8 cellular contexts compared by ENCODE assay signal in genomic region chr3:30688776-30689175, GRCh38.
DNase-seq lines count a peak whose midpoint lies in the region; ATAC-seq and TF ChIP-seq lines count a peak whose summit lies in the region.

No MANE protein-coding gene starts in this region.

- peaks cover 97% of the 10 kb centered on the region for H3K4me1 Mint-ChIP-seq in activated naive CD4-positive, alpha-beta T cell treated with anti-CD3 and anti-CD28 coated beads, Interleukin-2, amount 50 U/mL, for 24 hours
- H3K4me1 Mint-ChIP-seq in central memory CD8-positive, alpha-beta T cell: peaks cover 68% of the 10 kb centered on the region
- peaks cover 27% of the 10 kb centered on the region for H3K4me1 Mint-ChIP-seq in mesothelial cell of epicardium

- no peaks in the 10 kb centered on the region for H3K27me3 ChIP-seq in upper lobe of left lung

- H3K36me3 ChIP-seq in upper lobe of left lung: peaks cover 18 to 83% (median 24%) of the 10 kb centered on the region in 4 donors

- H3K27ac ChIP-seq in upper lobe of left lung: peak overlapping the region; percentile 49 to 80 (median 68)

- peak overlapping the region; percentile 99 for H3K27ac Mint-ChIP-seq in activated naive CD4-positive, alpha-beta T cell treated with anti-CD3 and anti-CD28 coated beads, Interleukin-2, amount 50 U/mL, for 24 hours
- peak overlapping the region; percentile 93 for H3K27ac Mint-ChIP-seq in central memory CD8-positive, alpha-beta T cell (ENCODE audit: low read depth)
- peak overlapping the region; percentile 81 for H3K27ac Mint-ChIP-seq in mesothelial cell of epicardium

- no peaks in the 10 kb centered on the region for H3K27me3 Mint-ChIP-seq in activated naive CD4-positive, alpha-beta T cell treated with anti-CD3 and anti-CD28 coated beads, Interleukin-2, amount 50 U/mL, for 24 hours
- H3K27me3 Mint-ChIP-seq in central memory CD8-positive, alpha-beta T cell: no peaks in the 10 kb centered on the region
- H3K27me3 Mint-ChIP-seq in mesothelial cell of epicardium (ENCODE audit: low read depth): no peaks in the 10 kb centered on the region

- no peaks in the 10 kb centered on the region for H3K9me3 Mint-ChIP-seq in activated naive CD4-positive, alpha-beta T cell treated with anti-CD3 and anti-CD28 coated beads, Interleukin-2, amount 50 U/mL, for 24 hours
- no peaks in the 10 kb centered on the region for H3K9me3 Mint-ChIP-seq in central memory CD8-positive, alpha-beta T cell
- H3K9me3 Mint-ChIP-seq in mesothelial cell of epicardium: no peaks in the 10 kb centered on the region

- ATAC-seq in central memory CD8-positive, alpha-beta T cell (replicated peaks; ENCODE audit: extremely low read depth, poor library complexity, severe bottlenecking): no peak
- ATAC-seq in upper lobe of left lung (ENCODE audit: low FRiP score in 2 of 2) (no peak), GM18858 (IDR thresholded peaks at IDR 0.05; ENCODE audit: unreplicated experiment) (no peak)

- H3K4me3 Mint-ChIP-seq in activated naive CD4-positive, alpha-beta T cell treated with anti-CD3 and anti-CD28 coated beads, Interleukin-2, amount 50 U/mL, for 24 hours: peak overlapping the region; percentile 86
- no peak overlapping the region for H3K4me3 Mint-ChIP-seq in central memory CD8-positive, alpha-beta T cell
- no peak overlapping the region for H3K4me3 Mint-ChIP-seq in mesothelial cell of epicardium

- no peak for DNase-seq in activated naive CD4-positive, alpha-beta T cell treated with anti-CD3 and anti-CD28 coated beads, Interleukin-2, amount 50 U/mL, for 16 hours
- DNase-seq in central memory CD8-positive, alpha-beta T cell (ENCODE audit: low spot score in 2 of 2): no peak
- DNase-seq in mesothelial cell of epicardium (ENCODE audit: low spot score in 2 of 2, unreplicated experiment in 2 of 2): no peak
- no peak for DNase-seq in upper lobe of left lung
- no peak for DNase-seq in D341Med (ENCODE audit: low spot score)
- DNase-seq in NCI-H526 treated with DMSO at 0.1 percent for 48 hours (lab: John Stamatoyannopoulos, UW): no peak

- TF ChIP-seq CTCF in mesothelial cell of epicardium (IDR thresholded peaks at IDR 0.05; ENCODE audit: unreplicated experiment) (no peak), upper lobe of left lung (IDR thresholded peaks at IDR 0.05) (no peak)

- H3K9me3 ChIP-seq in upper lobe of left lung: no peaks in the 10 kb centered on the region

- no peak for TF ChIP-seq POLR2A in upper lobe of left lung (IDR thresholded peaks at IDR 0.05)

- peaks cover 56% of the 10 kb centered on the region for H3K36me3 Mint-ChIP-seq in activated naive CD4-positive, alpha-beta T cell treated with anti-CD3 and anti-CD28 coated beads, Interleukin-2, amount 50 U/mL, for 24 hours
- peaks cover 63% of the 10 kb centered on the region for H3K36me3 Mint-ChIP-seq in central memory CD8-positive, alpha-beta T cell (ENCODE audit: insufficient read depth)
- peaks cover 13% of the 10 kb centered on the region for H3K36me3 Mint-ChIP-seq in mesothelial cell of epicardium

- H3K4me3 ChIP-seq in upper lobe of left lung: no peak overlapping the region

- TF ChIP-seq EP300 in upper lobe of left lung (IDR thresholded peaks at IDR 0.05): no peak

- H3K4me1 ChIP-seq in upper lobe of left lung: peaks cover 60 to 90% (median 79%) of the 10 kb centered on the region in 4 donors

- 53 to 75% methylated on average over 5 of the region's 5 CpGs for WGBS in upper lobe of left lung, 2 donors
